ENCODE assay signal across 17 cellular contexts in genomic region chr1:6016191-6016865, GRCh38. TPM values are rescaled to one million over a fixed set of nuclear protein-coding genes. Genes with fewer than 3 reads are reported as not detected.
DNase-seq lines count a peak whose midpoint lies in the region; ATAC-seq and TF ChIP-seq lines count a peak whose summit lies in the region.
"Had no signal": no experiment of that assay in that cellular context is flagged by ENCODE, and none has a peak within 500 bp of the region (broad histone marks: within the 10 kb centered on the region; RNA-seq: fewer than 3 reads in every experiment).

No MANE protein-coding gene starts in this region.

- no peaks in the 10 kb centered on the region for H3K36me3 ChIP-seq in ovary
- H3K36me3 ChIP-seq: BLaER1, Peyer's patch had no signal

- no peaks in the 10 kb centered on the region for H3K9me3 ChIP-seq in ovary
- H3K9me3 ChIP-seq: BLaER1, Peyer's patch had no signal

- no peak for ATAC-seq in omental fat pad (ENCODE audit: low FRiP score)
- ATAC-seq: stimulated activated effector memory CD8-positive, alpha-beta T cell treated with anti-CD3 and anti-CD28 coated beads, Interleukin-12 subunit alpha, Interleukin-12 subunit beta, amount 100 ng/mL, for 72 hours had no signal

- DNase-seq in GM03348 (ENCODE audit: low spot score): peak; percentile 34
- peak; percentile 99 for DNase-seq in SK-MEL-5 (ENCODE audit: low read depth, low spot score)
- DNase-seq in fibroblast of mammary gland (ENCODE audit: low read depth): peak; percentile 64
- DNase-seq in non-pigmented ciliary epithelial cell (ENCODE audit: low read depth): peak; percentile 28
- DNase-seq in omental fat pad (ENCODE audit: low spot score): no peak
- no peak for DNase-seq in NCI-H2107 treated with DMSO at 0.1 percent for 48 hours (lab: John Stamatoyannopoulos, UW; ENCODE audit: unreplicated experiment)
- no peak for DNase-seq in ovary
- DNase-seq in stimulated activated CD4-positive, alpha-beta T cell treated with anti-CD3 and anti-CD28 coated beads, Interleukin-2, amount 100 ng/mL, for 24 hours: no peak
- DNase-seq: activated CD4-positive, alpha-beta T cell treated with anti-CD3 and anti-CD28 coated beads, Interleukin-2, amount 50 U/mL, for 4 hours; amniotic stem cell; DMS79; left cardiac atrium; NCI-H1092; Peyer's patch; stimulated activated CD4-positive, alpha-beta T cell treated with anti-CD3 and anti-CD28 coated beads, Interleukin-4, amount 100 ng/mL, for 24 hours had no signal

- TF ChIP-seq POLR2A in ovary (IDR thresholded peaks at IDR 0.05): no peak

- intact Hi-C loops in ovary (cut with DNase I): no loop called here

- TF ChIP-seq CTCF in fibroblast of mammary gland (conservative IDR thresholded peaks at IDR 0.05; ENCODE audit: control insufficient read depth, insufficient read depth, low read depth, low read length) (no peak), omental fat pad (IDR thresholded peaks at IDR 0.05) (no peak), ovary (IDR thresholded peaks at IDR 0.05) (no peak)

- TF ChIP-seq EP300 in ovary (IDR thresholded peaks at IDR 0.05): no peak

- no peaks in the 10 kb centered on the region for H3K4me1 ChIP-seq in ovary (ENCODE audit: insufficient read depth)
- H3K4me1 ChIP-seq: Peyer's patch had no signal

- no peak overlapping the region for H3K27ac ChIP-seq in ovary
- H3K27ac ChIP-seq: BLaER1, Peyer's patch had no signal

- in situ Hi-C loops in SK-MEL-5 (cut with HindIII; ENCODE audit: low pct_unique_long_range_greater_than_20kb, low sequenced_read_pairs): no loop called here

- H3K27me3 ChIP-seq in ovary: no peaks in the 10 kb centered on the region
- H3K27me3 ChIP-seq: BLaER1, Peyer's patch had no signal

- 80 to 81% (median 80%) methylated on average over 21 of the region's 21 CpGs for WGBS in ovary, 3 donors

- no peak overlapping the region for H3K4me3 ChIP-seq in fibroblast of mammary gland (ENCODE audit: control insufficient read depth, low read depth, low read length)
- no peak overlapping the region for H3K4me3 ChIP-seq in ovary
- H3K4me3 ChIP-seq: BLaER1, Peyer's patch had no signal

RNA-seq across cellular contexts. Expression of gene NPHP4, which starts 24.1 kb away (rescaled TPM):
- 3.4 and 5.9 TPM in 2 replicates for total RNA-seq in SK-MEL-5 (2014; rRNA removed; shearing (Covaris generic))
- 14.8 and 17.9 TPM in 2 replicates for polyA plus RNA-seq in SK-MEL-5 (2015; cell fraction: cytosol; rRNA removed)
- polyA plus RNA-seq in SK-MEL-5 (2015; cell fraction: nucleus; rRNA removed): 60.8 and 76.2 TPM in 2 replicates
- total RNA-seq in omental fat pad (10 to 100 TPM; 13.7 to 29.3 (median 18.6) TPM), ovary (10 to 100 TPM in 6 of 7 donors, 1 to 10 TPM in 1; 7.9 to 20.8 (median 11.0) TPM)
- polyA plus RNA-seq in ovary: 1 to 10 TPM; 1.5 to 5.7 TPM

RNA-seq across cellular contexts. Expression of gene KCNAB2, which starts 29.4 kb away (rescaled TPM):
- 70.3 and 73.6 TPM in 2 replicates for total RNA-seq in SK-MEL-5 (2014; rRNA removed; shearing (Covaris generic))
- 138 and 161 TPM in 2 replicates for polyA plus RNA-seq in SK-MEL-5 (2015; cell fraction: cytosol; rRNA removed)
- 226 and 289 TPM in 2 replicates for polyA plus RNA-seq in SK-MEL-5 (2015; cell fraction: nucleus; rRNA removed)
- total RNA-seq in omental fat pad (10 to 100 TPM in 3 of 4 donors, 1 to 10 TPM in 1; 9.9 to 42.2 (median 17.0) TPM), ovary (10 to 100 TPM in 2 of 7 donors, 1 to 10 TPM in 5; 2.9 to 18.3 (median 8.0) TPM)
- polyA plus RNA-seq in ovary: 1 to 10 TPM; 5.4 to 6.3 TPM

Comparison
In these comparisons a context has a peak if more than half of its experiments do, and no peak if none do; other contexts are left out.
1. DNase-seq: peak in GM03348 (single experiment), SK-MEL-5 (single experiment), fibroblast of mammary gland (single experiment) and non-pigmented ciliary epithelial cell (single experiment); none in omental fat pad (single experiment), NCI-H2107 treated with DMSO at 0.1 percent for 48 hours (single experiment), ovary (0 of 5) and stimulated activated CD4-positive, alpha-beta T cell treated with anti-CD3 and anti-CD28 coated beads, Interleukin-2, amount 100 ng/mL, for 24 hours (0 of 2).